In the genomic region with DNA sequence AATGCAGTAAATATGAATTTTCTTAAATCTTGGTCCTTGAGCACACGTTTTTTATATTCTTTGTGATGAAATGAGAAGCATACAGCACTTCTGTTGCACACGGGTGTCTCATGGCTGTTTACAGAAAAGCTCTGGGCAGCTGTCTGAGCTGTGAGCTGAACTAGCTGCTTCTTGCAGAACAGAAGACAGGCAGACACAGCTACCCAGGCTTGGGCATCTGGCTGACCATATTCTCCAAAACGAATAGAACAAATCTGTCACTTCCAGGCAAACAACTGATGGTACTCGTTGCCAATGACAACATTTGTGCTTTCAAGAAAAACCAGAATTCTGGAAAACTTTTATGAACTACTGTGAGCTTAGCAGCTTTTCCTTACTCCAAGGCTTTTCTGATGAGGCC, we compare ENCODE assay signal across 30 cellular contexts. TPM values are rescaled to one million over a fixed set of nuclear protein-coding genes. Genes with fewer than 3 reads are reported as not detected.
"Had no signal": no experiment of that assay in that cellular context is flagged by ENCODE, and none has a peak within 500 bp of the region (broad histone marks: within the 10 kb centered on the region; RNA-seq: fewer than 3 reads in every experiment).

No MANE protein-coding gene starts in this region.

- H3K27ac ChIP-seq: ascending aorta, body of pancreas, PC-9, SK-N-MC, VCaP had no signal

- H3K4me1 ChIP-seq: ascending aorta had no signal

- H3K9me3 ChIP-seq: ascending aorta, body of pancreas had no signal

- DNase-seq: activated CD4-positive, alpha-beta memory T cell treated with anti-CD3 and anti-CD28 coated beads for 36 hours; activated CD4-positive, alpha-beta T cell treated with anti-CD3 and anti-CD28 coated beads, Interleukin-2, amount 10 ng/mL, durations not matched to agents 7 days and 5 days; activated CD4-positive, CD25-positive, alpha-beta regulatory T cell; activated CD8-positive, alpha-beta memory T cell treated with anti-CD3 and anti-CD28 coated beads for 24 hours; activated effector memory CD4-positive, alpha-beta T cell treated with anti-CD3 and anti-CD28 coated beads, Interleukin-2, amount 50 U/mL, for 16 hours; activated naive CD4-positive, alpha-beta T cell treated with Interleukin-2 at 50 U/mL for 16 hours; activated naive CD8-positive, alpha-beta T cell treated with anti-CD3 and anti-CD28 coated beads, Interleukin-2, amount 50 U/mL, for 24 hours; activated T-cell treated with anti-CD3 and anti-CD28 coated beads, Interleukin-2, amount 50 U/mL, for 4 hours; amniotic stem cell; body of pancreas; central memory CD4-positive, alpha-beta T cell; KG1; NCI-H1092; NCI-H1417; NCI-H1930; NCI-H2107; NCI-H345; NCI-H510A; NCI-H526 treated with DMSO at 0.1 percent for 48 hours; PC-9; SIG-M5; T-cell; T-helper 2 cell; T1000 had no signal

- ATAC-seq: activated naive CD4-positive, alpha-beta T cell treated with anti-CD3 and anti-CD28 coated beads, Interleukin-2, amount 50 U/mL, for 72 hours; activated naive CD8-positive, alpha-beta T cell treated with anti-CD3 and anti-CD28 coated beads, Interleukin-2, amount 50 U/mL, for 24 hours; activated T-cell treated with anti-CD3 and anti-CD28 coated beads, Interleukin-2, amount 50 U/mL, for 4 hours; body of pancreas; T-cell had no signal

- H3K27me3 ChIP-seq: ascending aorta, body of pancreas had no signal

- H3K4me3 ChIP-seq: ascending aorta, body of pancreas, PC-9, SK-N-MC had no signal

RNA-seq across cellular contexts. Expression of gene PROZ, which starts 33.8 kb away (rescaled TPM):
- total RNA-seq: activated CD4-positive, alpha-beta memory T cell treated with anti-CD3 and anti-CD28 coated beads for 36 hours; activated T-cell treated with anti-CD3 and anti-CD28 coated beads, Interleukin-2, amount 50 U/mL, for 4 hours; ascending aorta; body of pancreas; bronchial epithelial cell; MCF 10A; PC-9; T-cell had no signal
